Comparison of ENCODE assay signal across 29 cellular contexts in the genomic region with DNA sequence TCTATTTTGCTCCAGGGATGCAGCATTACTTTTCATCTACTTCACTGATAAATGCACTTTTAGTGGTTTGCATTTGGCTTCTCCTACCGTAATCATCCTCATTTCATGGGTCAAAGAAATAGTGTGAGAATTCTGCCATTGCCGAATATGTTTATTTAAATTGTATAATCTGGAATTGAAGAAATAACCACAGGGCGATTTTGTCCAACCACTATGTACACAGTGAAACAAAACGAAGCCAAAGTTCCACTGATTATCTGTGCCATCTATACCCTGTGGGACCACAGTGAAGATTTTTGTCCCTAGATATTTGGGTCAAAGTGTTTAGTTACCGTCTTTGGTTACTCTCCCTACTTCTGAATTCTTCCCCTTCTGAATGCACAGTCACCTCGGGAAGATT.
"Had no signal": no experiment of that assay in that cellular context is flagged by ENCODE, and none has a peak within 500 bp of the region (broad histone marks: within the 10 kb centered on the region; RNA-seq: fewer than 3 reads in every experiment).

No MANE protein-coding gene starts in this region.

- H3K27ac ChIP-seq: ascending aorta, brain microvascular endothelial cell, esophagus muscularis mucosa, foreskin keratinocyte, gastrocnemius medialis, heart right ventricle, hepatocyte, WERI-Rb-1 had no signal

- H3K4me1 ChIP-seq: ascending aorta, esophagus muscularis mucosa, foreskin keratinocyte, gastrocnemius medialis, heart right ventricle had no signal

- H3K79me2 ChIP-seq: hepatocyte had no signal

- H3K36me3 ChIP-seq: ascending aorta, brain microvascular endothelial cell, esophagus muscularis mucosa, gastrocnemius medialis, heart right ventricle, WERI-Rb-1 had no signal

- H3K27me3 ChIP-seq: ascending aorta, brain microvascular endothelial cell, esophagus muscularis mucosa, foreskin keratinocyte, gastrocnemius medialis, heart right ventricle, hepatocyte had no signal

- H2AFZ ChIP-seq: hepatocyte had no signal

- H3K4me3 ChIP-seq: ascending aorta, esophagus muscularis mucosa, gastrocnemius medialis, heart right ventricle, hepatocyte had no signal

- H3K4me2 ChIP-seq: hepatocyte had no signal

- DNase-seq: activated B cell treated with CpG ODN at 0.5 μM for 24 hours; activated CD4-positive, alpha-beta T cell treated with anti-CD3 and anti-CD28 coated beads for 48 hours; activated CD4-positive, alpha-beta T cell treated with anti-CD3 and anti-CD28 coated beads, Interleukin-2, amount 50 U/mL, for 1 hour; activated CD4-positive, alpha-beta T cell treated with anti-CD3 and anti-CD28 coated beads, Interleukin-2, amount 50 U/mL, for 48 hours; activated CD8-positive, alpha-beta memory T cell treated with anti-CD3 and anti-CD28 coated beads for 24 hours; activated CD8-positive, alpha-beta T cell treated with anti-CD3 and anti-CD28 coated beads for 36 hours; activated effector memory CD4-positive, alpha-beta T cell treated with Interleukin-2 at 50 U/mL for 16 hours; activated gamma-delta T cell treated with Interleukin-2 at 50 U/mL for 16 hours; activated naive CD4-positive, alpha-beta T cell treated with anti-CD3 and anti-CD28 coated beads for 36 hours; activated naive CD8-positive, alpha-beta T cell treated with anti-CD3 and anti-CD28 coated beads for 36 hours; activated naive CD8-positive, alpha-beta T cell treated with anti-CD3 and anti-CD28 coated beads, Interleukin-2, amount 50 U/mL, for 24 hours; activated T-cell treated with anti-CD3 and anti-CD28 coated beads, Interleukin-2, amount 50 U/mL, for 4 hours; brain microvascular endothelial cell; cortex of kidney; dermis blood vessel endothelial cell; effector CD4-positive, alpha-beta T cell; effector memory CD8-positive, alpha-beta T cell; erythroblast; foreskin keratinocyte; gastrocnemius medialis; glutamatergic neuron; heart right ventricle; T-helper 1 cell; T-helper 17 cell; T1000; WERI-Rb-1 had no signal
